In genomic region chr7:138126928-138127327, GRCh38 we compare ENCODE assay signal across 25 cellular contexts. TPM values are rescaled to one million over a fixed set of nuclear protein-coding genes. Genes with fewer than 3 reads are reported as not detected.
DNase-seq lines count a peak whose midpoint lies in the region; ATAC-seq, FAIRE-seq and TF ChIP-seq lines count a peak whose summit lies in the region.
"Had no signal": no experiment of that assay in that cellular context is flagged by ENCODE, and none has a peak within 500 bp of the region (broad histone marks: within the 10 kb centered on the region; RNA-seq: fewer than 3 reads in every experiment).

No MANE protein-coding gene starts in this region.

- peaks cover 49% of the 10 kb centered on the region for H3K9me3 ChIP-seq in Caco-2
- H3K9me3 ChIP-seq in H1 (ENCODE audit: insufficient read depth in 2 of 2, low read depth in 1 of 2, low read length in 1 of 2): peaks cover 13% of the 10 kb centered on the region in 2 experiments; a peak in 3 of 4 replicates
- H3K9me3 ChIP-seq in mesodermal cell (ENCODE audit: control insufficient read depth, low read length): peaks cover 9% of the 10 kb centered on the region

- H4K91ac ChIP-seq in H1 (replicated peaks; ENCODE audit: insufficient read length, low read length): no peak overlapping the region

- H3K27me3 Mint-ChIP-seq in Caco-2 (ENCODE audit: insufficient read depth, unreplicated experiment) (no peaks in the 10 kb centered on the region), HFFc6 (ENCODE audit: insufficient read depth) (peaks cover 3% of the 10 kb centered on the region; the same call in 1 of the 2 replicates)
- H3K27me3 Mint-ChIP-seq: CD4-positive, CD25-positive, alpha-beta regulatory T cell had no signal

- no peak overlapping the region for H3K14ac ChIP-seq in H1 (ENCODE audit: insufficient read length)

- H2AFZ ChIP-seq in H1 (ENCODE audit: low read length): no peak overlapping the region

- H3K4me1 Mint-ChIP-seq in Caco-2 (ENCODE audit: low read depth, unreplicated experiment): peaks cover 12% of the 10 kb centered on the region
- H3K4me1 Mint-ChIP-seq in HFFc6 (ENCODE audit: low read depth): peaks cover 13% of the 10 kb centered on the region
- H3K4me1 Mint-ChIP-seq: CD4-positive, CD25-positive, alpha-beta regulatory T cell had no signal

- H2BK5ac ChIP-seq in H1 (ENCODE audit: low read depth, low read length): no peak overlapping the region

- H3K27ac ChIP-seq in H1 (ENCODE audit: low read depth, low read length): no peak overlapping the region
- peak overlapping the region; percentile 24 for H3K27ac ChIP-seq in mesodermal cell (ENCODE audit: low read depth, low read length, severe bottlenecking)

- TF ChIP-seq POLR2A in H1 (IDR thresholded peaks at IDR 0.05; ENCODE audit: control extremely low read depth in 1 of 2, low read depth in 2 of 2, low read length in 2 of 2): no peak

- H3K36me3 ChIP-seq in Caco-2 (ENCODE audit: control insufficient read depth, insufficient read depth, low read length) (no peaks in the 10 kb centered on the region), H1 (ENCODE audit: control insufficient read depth in 2 of 4, insufficient read depth in 4 of 4, low read length in 3 of 4) (no peaks in the 10 kb centered on the region), mesodermal cell (ENCODE audit: control insufficient read depth, insufficient read depth, low read length) (no peaks in the 10 kb centered on the region)

- no peak overlapping the region for H3K4me3 ChIP-seq in Caco-2 (ENCODE audit: low read depth, low read length)
- no peak overlapping the region for H3K4me3 ChIP-seq in H1 (ENCODE audit: extremely low read depth in 1 of 4, insufficient read depth in 2 of 4, low read depth in 3 of 4, low read length in 4 of 4)
- H3K4me3 ChIP-seq in mesodermal cell (ENCODE audit: extremely low read depth, insufficient read depth, low read length, poor library complexity, severe bottlenecking): no peak overlapping the region

- no peak overlapping the region for H2BK15ac ChIP-seq in H1 (ENCODE audit: low read length)

- peak; percentile 76 to 87 for DNase-seq in Caco-2
- DNase-seq in NCI-H226: peak; percentile 58
- DNase-seq in H1 (ENCODE audit: low read depth in 1 of 2, low spot score in 2 of 2): no peak
- no peak for DNase-seq in GDM1 (lab: John Stamatoyannopoulos, UW)
- DNase-seq in NCI-H1436 (lab: John Stamatoyannopoulos, UW): no peak
- no peak for DNase-seq in HFFc6
- DNase-seq: CD4-positive, CD25-positive, alpha-beta regulatory T cell; COR-L47; GF-D8; KBM-7; NCI-H1092 treated with DMSO at 0.1 percent for 48 hours; NCI-H146; NCI-H2029; NCI-H2227 treated with DMSO at 0.1 percent for 48 hours; NCI-H510A treated with DMSO at 0.1 percent for 48 hours; NCI-H774; NK-92 treated with Interleukin-12 subunit alpha and Interleukin-12 subunit beta, amount 100 ng/mL, for 24 hours; SIG-M5 had no signal

- H4K20me1 ChIP-seq in H1 (replicated peaks in 1 of 2; ENCODE audit: control insufficient read depth in 1 of 2, insufficient read depth in 2 of 2, low read length in 2 of 2): no peaks in the 10 kb centered on the region

- no peaks in the 10 kb centered on the region for H3K79me1 ChIP-seq in H1 (ENCODE audit: low read depth, low read length)

- CTCF ChIA-PET in Caco-2 (lab: Charles Lee) (interaction anchor here (0.7 kb wide), 1 partner anchor 29 kb away, joined by 3 read pairs; no protein-coding TSS in a partner anchor), H1 (lab: Charles Lee; ENCODE audit: partially characterized antibody) (interaction anchor here (0.9 kb wide), 1 partner anchor 17 kb away, joined by 3 read pairs; no protein-coding TSS in a partner anchor)

- H3K27ac Mint-ChIP-seq in Caco-2 (ENCODE audit: unreplicated experiment) (peak overlapping the region; percentile 92), HFFc6 (no peak overlapping the region)
- H3K27ac Mint-ChIP-seq: CD4-positive, CD25-positive, alpha-beta regulatory T cell had no signal

- no peak for FAIRE-seq in H1 (lab: Jason Lieb, UNC)
- FAIRE-seq: H54, HepG2 had no signal

- H3K4me2 ChIP-seq in H1 (ENCODE audit: insufficient read depth in 1 of 2, low read depth in 2 of 2, low read length in 2 of 2): no peak overlapping the region

- no TSS peak for BruUV-seq in Caco-2 (replicated peaks; lab: Mats Ljungman, UMichigan)

- intact Hi-C loops in Caco-2 (cut with micrococcal nuclease; ENCODE audit: unreplicated experiment): loop anchor here (1.0 kb wide), 1 partner anchor 130 kb away; no protein-coding TSS in a partner anchor

- H4K8ac ChIP-seq in H1 (ENCODE audit: extremely low read depth, insufficient read depth, low read length): no peak overlapping the region

- H2BK20ac ChIP-seq in H1 (ENCODE audit: low read length): no peak overlapping the region

- H3K27me3 ChIP-seq in Caco-2 (replicated peaks; ENCODE audit: control insufficient read depth, insufficient read depth, low read length) (no peaks in the 10 kb centered on the region), H1 (replicated peaks in 1 of 4; ENCODE audit: control insufficient read depth in 3 of 4, extremely low read depth in 1 of 4, insufficient read depth in 3 of 4, low read length in 3 of 4) (no peaks in the 10 kb centered on the region; a peak in 1 of 7 replicates)

- no peak overlapping the region for H3K23ac ChIP-seq in H1 (ENCODE audit: insufficient read length)

- no peak for ATAC-seq in HG03159 (IDR thresholded peaks at IDR 0.05; ENCODE audit: unreplicated experiment)
- ATAC-seq: HepG2 had no signal

- peaks cover 34% of the 10 kb centered on the region for H3K9me3 Mint-ChIP-seq in Caco-2 (ENCODE audit: unreplicated experiment)
- H3K9me3 Mint-ChIP-seq in HFFc6: no peaks in the 10 kb centered on the region; the same call in 1 of the 2 replicates

- TF ChIP-seq CTCF in Caco-2 (IDR thresholded peaks at IDR 0.05; ENCODE audit: insufficient read depth in 1 of 2, low read depth in 1 of 2, low read length in 1 of 2, severe bottlenecking in 1 of 2, unreplicated experiment in 1 of 2): no peak
- no peak for TF ChIP-seq CTCF in H1 (IDR thresholded peaks at IDR 0.05; ENCODE audit: control extremely low read depth in 1 of 3, insufficient read depth in 1 of 3, low read depth in 1 of 3, low read length in 3 of 3)
- no peak for TF ChIP-seq CTCF in HFFc6 (IDR thresholded peaks at IDR 0.05)

- POLR2A ChIA-PET in Caco-2 (lab: Charles Lee) (no interaction called here), H1 (lab: Charles Lee; ENCODE audit: partially characterized antibody) (interaction anchor here (1.3 kb wide), 1 partner anchor 16 kb away, joined by 3 read pairs; no protein-coding TSS in a partner anchor)

- H2BK120ac ChIP-seq in H1 (replicated peaks; ENCODE audit: low read depth, low read length): no peak overlapping the region

- H3K36me3 Mint-ChIP-seq in Caco-2 (ENCODE audit: insufficient read depth, unreplicated experiment): peaks cover 23% of the 10 kb centered on the region
- H3K36me3 Mint-ChIP-seq in HFFc6 (ENCODE audit: low read depth): no peaks in the 10 kb centered on the region
- H3K36me3 Mint-ChIP-seq: CD4-positive, CD25-positive, alpha-beta regulatory T cell had no signal

- no peak overlapping the region for H2AK5ac ChIP-seq in H1 (ENCODE audit: low read depth, low read length)

- H2BK12ac ChIP-seq in H1 (ENCODE audit: low read depth, low read length): no peak overlapping the region

- peaks cover 1% of the 10 kb centered on the region; the same call in 1 of the 2 replicates for H3K23me2 ChIP-seq in H1 (ENCODE audit: low read depth, low read length)

- no peak overlapping the region for H3K4ac ChIP-seq in H1 (replicated peaks; ENCODE audit: insufficient read length, low read depth, low read length)

- H3K9ac ChIP-seq in H1 (replicated peaks in 1 of 4; ENCODE audit: extremely low read depth in 1 of 4, low read depth in 3 of 4, low read length in 3 of 4): no peak overlapping the region

- no peak for TF ChIP-seq EP300 in H1 (IDR thresholded peaks at IDR 0.05; ENCODE audit: borderline replicate concordance in 1 of 2, low read depth in 2 of 2, low read length in 2 of 2)

- TF ChIP-seq RAD21 in H1 (IDR thresholded peaks at IDR 0.05 in 1 of 2, conservative IDR thresholded peaks at IDR 0.05 in 1 of 2; ENCODE audit: low read depth in 2 of 2, low read length in 2 of 2): no peak

- no peak overlapping the region for H3K18ac ChIP-seq in H1 (ENCODE audit: extremely low read depth, low read length)

- peaks cover 26% of the 10 kb centered on the region for H3K4me1 ChIP-seq in Caco-2
- H3K4me1 ChIP-seq in H1 (replicated peaks in 1 of 4; ENCODE audit: control insufficient read depth in 3 of 4, insufficient read depth in 4 of 4, low read length in 3 of 4): peaks cover 0 to 3% (median 0%) of the 10 kb centered on the region in 4 experiments; a peak in 1 of 7 replicates
- H3K4me1 ChIP-seq in mesodermal cell (ENCODE audit: control insufficient read depth, insufficient read depth, low read length, poor library complexity, severe bottlenecking): peaks cover 25% of the 10 kb centered on the region

- H4K5ac ChIP-seq in H1 (ENCODE audit: insufficient read length, low read depth, low read length): no peak overlapping the region

- WGBS in H1 (ENCODE audit: extremely low coverage in 1 of 2, insufficient coverage in 1 of 2, insufficient read length in 1 of 2, insufficient replicate concordance in 2 of 2, low coverage in 1 of 2, low lambda C conversion rate in 2 of 2, missing lambda C conversion rate in 1 of 2), 2 experiments: 100% methylated on average over 2 of the region's 2 CpGs; no CpG with 5 or more reads in 1 of the 2 experiments
- 82 to 100% methylated on average over 2 of the region's 2 CpGs for WGBS in mesodermal cell (ENCODE audit: insufficient coverage in 2 of 2), 2 experiments

- H3K4me3 Mint-ChIP-seq in Caco-2 (ENCODE audit: unreplicated experiment): peak overlapping the region; percentile 46
- no peak overlapping the region for H3K4me3 Mint-ChIP-seq in HFFc6
- H3K4me3 Mint-ChIP-seq: CD4-positive, CD25-positive, alpha-beta regulatory T cell had no signal

- H3K79me2 ChIP-seq in H1 (ENCODE audit: control insufficient read depth in 1 of 2, insufficient read depth in 2 of 2, low read length in 2 of 2): no peaks in the 10 kb centered on the region

- H3K56ac ChIP-seq in H1 (replicated peaks; ENCODE audit: insufficient read length, low read depth, low read length): peak overlapping the region; percentile 42

TF ChIP-seq in H1, 55 proteins besides CTCF, POLR2A, EP300 and RAD21 (continues in another document):
- no peak for TF ChIP-seq CBX8 (IDR thresholded peaks at IDR 0.05; ENCODE audit: borderline replicate concordance, low read depth, low read length)

RNA-seq across cellular contexts. Expression of gene AKR1D1, which starts 50.7 kb away (rescaled TPM):
- 2.2 and 2.3 TPM in 2 replicates for total RNA-seq in Caco-2 (2022)
- total RNA-seq in H1 (2021; fragmentation: NEBNext Ultra II Directional; extraction: Animal tissue kit (Norgen Biotek cat#: 25700)): not detected in 2 replicates
- polyA plus RNA-seq in H1 (2011; rRNA removed): not detected in 2 replicates
- polyA plus RNA-seq in H1 (2011; cell fraction: cytosol; rRNA removed): 0.03 TPM
- not detected for polyA plus RNA-seq in H1 (2011; cell fraction: nucleus; rRNA removed)
- polyA plus RNA-seq in H1 (2012, experiment 1 of 2): not detected in 4 replicates
- not detected for polyA plus RNA-seq in H1 (2012, experiment 2 of 2)
- 0.06 TPM for polyA plus RNA-seq in H1 (2013, experiment 1 of 2)
- 0.13 TPM for polyA plus RNA-seq in H1 (2013, experiment 2 of 2)
- 0.16 and 0.20 TPM in 2 replicates for polyA minus RNA-seq in H1 (2011; rRNA and poly(A)+ RNA removed)
- not detected for polyA minus RNA-seq in H1 (2011; cell fraction: cytosol; rRNA and poly(A)+ RNA removed)
- not detected for polyA minus RNA-seq in H1 (2011; cell fraction: nucleus; rRNA and poly(A)+ RNA removed)
- polyA plus RNA-seq in mesodermal cell (2013, experiment 1 of 2): not detected
- not detected for polyA plus RNA-seq in mesodermal cell (2013, experiment 2 of 2)
- under 1 TPM in 1 of 6 experiments, not detected in 5; 0.17 TPM for total RNA-seq in HFFc6 (2021; fragmentation: NEBNext Ultra II Directional; extraction: Animal tissue kit (Norgen Biotek cat#: 25700))
- total RNA-seq: A673; CD4-positive, CD25-positive, alpha-beta regulatory T cell; Daoy had no signal
- polyA plus RNA-seq: BJ; CD4-positive, CD25-positive, alpha-beta regulatory T cell had no signal

Comparison
In these comparisons a context has a peak if more than half of its experiments do, and no peak if none do; other contexts are left out.
1. DNase-seq: peak in Caco-2 (2 of 2) and NCI-H226 (single experiment); none in H1 (0 of 2), GDM1 (single experiment), NCI-H1436 (single experiment) and HFFc6 (single experiment).